In genomic region chr1:52602328-52603300, GRCh38 we compare ENCODE assay signal across 8 cellular contexts. TPM values are rescaled to one million over a fixed set of nuclear protein-coding genes. Genes with fewer than 3 reads are reported as not detected.
DNase-seq lines count a peak whose midpoint lies in the region; ATAC-seq and TF ChIP-seq lines count a peak whose summit lies in the region.

GPX7 (plus strand) TSS chr1:52602371; CDS start chr1:52602410, 39 bp downstream.

- H3K4me3 ChIP-seq in BJ (ENCODE audit: low read depth, low read length): peak within 1 kb of the TSS; percentile 36
- H3K4me3 ChIP-seq in choroid plexus epithelial cell (ENCODE audit: low read depth, low read length): peak within 1 kb of the TSS; percentile 68

- peaks cover 40% of the 10 kb centered on the region for H3K4me1 Mint-ChIP-seq in activated CD4-positive, alpha-beta T cell treated with anti-CD3 and anti-CD28 coated beads for 36 hours

- peak; percentile 70 for ATAC-seq in activated CD4-positive, alpha-beta T cell treated with anti-CD3 and anti-CD28 coated beads for 36 hours

- no peaks in the 10 kb centered on the region for H3K27me3 Mint-ChIP-seq in activated CD4-positive, alpha-beta T cell treated with anti-CD3 and anti-CD28 coated beads for 36 hours

- TF ChIP-seq CTCF in BJ (IDR thresholded peaks at IDR 0.05; ENCODE audit: insufficient read depth, low read depth, low read length) (no peak), choroid plexus epithelial cell (conservative IDR thresholded peaks at IDR 0.05; ENCODE audit: low read depth, low read length) (no peak)

- intact Hi-C loops in activated CD4-positive, alpha-beta T cell treated with anti-CD3 and anti-CD28 coated beads for 36 hours (cut with DNase I, micrococcal nuclease): loop anchor here (1.0 to 5.0 kb wide), 6 partner anchors 31 to 236 kb away; partner anchors contain the start of genes TUT4 (in 2 of the 2), CC2D1B (in 1 of the 2) and SHISAL2A (in 1 of the 2)

- no peaks in the 10 kb centered on the region for H3K27me3 ChIP-seq in BJ (ENCODE audit: control insufficient read depth, insufficient read depth, low read length)

- H3K36me3 ChIP-seq in BJ (ENCODE audit: control insufficient read depth, insufficient read depth, low read length): no peaks in the 10 kb centered on the region

- DNase-seq in BJ (ENCODE audit: low read depth) (no peak), HuH-7.5 (ENCODE audit: low spot score) (peak; percentile 40), choroid plexus epithelial cell (ENCODE audit: low read depth) (peak; percentile 52), left kidney (ENCODE audit: low read depth, low spot score) (peak; percentile 83), SKM-1 (lab: John Stamatoyannopoulos, UW; ENCODE audit: unreplicated experiment) (no peak), T1000 (lab: John Stamatoyannopoulos, UW) (no peak)
- DNase-seq in activated CD4-positive, alpha-beta T cell treated with anti-CD3 and anti-CD28 coated beads for 36 hours: peak; percentile 72
- peak; percentile 24 to 36 (median 32) for DNase-seq in stimulated activated CD4-positive, alpha-beta T cell treated with anti-CD3 and anti-CD28 coated beads, Interleukin-1b, Interleukin-23, amount 100 ng/mL, for 24 hours (ENCODE audit: low read depth in 4 of 4, low spot score in 1 of 4)

- POLR2A ChIA-PET in BJ (lab: Charles Lee): no interaction called here
- POLR2A ChIA-PET in activated CD4-positive, alpha-beta T cell treated with anti-CD3 and anti-CD28 coated beads for 36 hours (lab: Charles Lee): interaction anchor here (0.8 kb wide), 1 partner anchor 24 kb away, joined by 4 read pairs; no protein-coding TSS in a partner anchor

- peak within 1 kb of the TSS; percentile 94 for H3K27ac Mint-ChIP-seq in activated CD4-positive, alpha-beta T cell treated with anti-CD3 and anti-CD28 coated beads for 36 hours

- H3K4me3 Mint-ChIP-seq in activated CD4-positive, alpha-beta T cell treated with anti-CD3 and anti-CD28 coated beads for 36 hours: peak within 1 kb of the TSS; percentile 86

- CTCF ChIA-PET in BJ (lab: Yijun Ruan, JAX): interaction anchor here (0.5 kb wide), 1 partner anchor 39 kb away, joined by 3 read pairs; no protein-coding TSS in a partner anchor
- CTCF ChIA-PET in activated CD4-positive, alpha-beta T cell treated with anti-CD3 and anti-CD28 coated beads for 36 hours (lab: Charles Lee): interaction anchor here (0.6 kb wide), 1 partner anchor 118 kb away, joined by 3 read pairs; no protein-coding TSS in a partner anchor

- peaks cover 3% of the 10 kb centered on the region for H3K9me3 Mint-ChIP-seq in activated CD4-positive, alpha-beta T cell treated with anti-CD3 and anti-CD28 coated beads for 36 hours (ENCODE audit: low read depth)

- peaks cover 19% of the 10 kb centered on the region for H3K36me3 Mint-ChIP-seq in activated CD4-positive, alpha-beta T cell treated with anti-CD3 and anti-CD28 coated beads for 36 hours (ENCODE audit: low read depth)

RNA-seq across cellular contexts. Expression of gene GPX7, which starts in this region (rescaled TPM):
- 40.6 and 44.5 TPM in 2 replicates for polyA plus RNA-seq in BJ (2011; rRNA removed)
- 14.2 and 28.9 TPM in 2 replicates for polyA minus RNA-seq in BJ (2011; rRNA and poly(A)+ RNA removed)
- total RNA-seq in activated CD4-positive, alpha-beta T cell treated with anti-CD3 and anti-CD28 coated beads for 36 hours: 10 to 100 TPM; 19.0 to 23.1 TPM

Comparison
In these comparisons a context has a peak if more than half of its experiments do, and no peak if none do; other contexts are left out.
1. DNase-seq: peak in HuH-7.5 (single experiment), activated CD4-positive, alpha-beta T cell treated with anti-CD3 and anti-CD28 coated beads for 36 hours (single experiment), choroid plexus epithelial cell (single experiment), left kidney (single experiment) and stimulated activated CD4-positive, alpha-beta T cell treated with anti-CD3 and anti-CD28 coated beads, Interleukin-1b, Interleukin-23, amount 100 ng/mL, for 24 hours (4 of 4); none in BJ (single experiment), SKM-1 (single experiment) and T1000 (single experiment).